Comparison of ENCODE assay signal across 28 cellular contexts in the genomic region with DNA sequence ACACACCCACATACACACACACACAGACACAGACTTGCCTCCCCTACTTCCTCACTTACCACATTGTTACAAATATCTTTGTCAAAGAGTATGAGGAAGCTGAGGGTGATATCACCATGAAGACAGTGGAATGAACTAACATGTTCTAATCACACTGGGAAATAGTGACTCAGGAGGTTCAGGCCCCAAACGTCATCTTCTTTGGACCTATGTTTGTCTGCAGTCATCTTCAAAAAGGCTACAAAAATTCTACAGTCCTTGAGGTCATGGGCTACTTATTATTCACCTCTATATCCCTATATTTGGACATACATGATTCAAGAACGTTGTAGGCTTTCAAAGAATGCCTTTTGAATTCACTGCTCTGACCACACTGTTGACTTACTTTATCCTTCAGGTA. TPM values are rescaled to one million over a fixed set of nuclear protein-coding genes. Genes with fewer than 3 reads are reported as not detected.
"Had no signal": no experiment of that assay in that cellular context is flagged by ENCODE, and none has a peak within 500 bp of the region (broad histone marks: within the 10 kb centered on the region; RNA-seq: fewer than 3 reads in every experiment).

No MANE protein-coding gene starts in this region.

- ATAC-seq: left cardiac atrium, lower lobe of right lung, natural killer cell, upper lobe of right lung had no signal

- H3K4me3 ChIP-seq: coronary artery, esophagus muscularis mucosa, hepatocyte, left ventricle myocardium inferior, lower lobe of right lung, right atrium auricular region, suprapubic skin, tibial artery, upper lobe of right lung, vagina had no signal

- H3K4me1 ChIP-seq: esophagus muscularis mucosa, left ventricle myocardium inferior, lower lobe of right lung, right atrium auricular region, suprapubic skin, tibial artery, upper lobe of right lung, vagina had no signal

- DNase-seq: effector CD4-positive, alpha-beta T cell; endodermal cell; foreskin melanocyte; head of caudate nucleus; kidney; left cardiac atrium; left ventricle myocardium inferior; lower lobe of right lung; natural killer cell; small intestine; stimulated activated CD4-positive, alpha-beta T cell treated with anti-CD3 and anti-CD28 coated beads, Interleukin-2, amount 100 ng/mL, for 48 hours; stimulated activated naive CD4-positive, alpha-beta T cell treated with Interleukin-2 at 50 U/mL for 16 hours; tibial artery; upper lobe of right lung had no signal

- H3K27ac ChIP-seq: coronary artery, esophagus muscularis mucosa, hepatocyte, left ventricle myocardium inferior, lower lobe of right lung, right atrium auricular region, suprapubic skin, tibial artery, upper lobe of right lung, vagina had no signal

- H3K27me3 ChIP-seq: esophagus muscularis mucosa, hepatocyte, right atrium auricular region, tibial artery, vagina had no signal

RNA-seq across cellular contexts. Expression of a gene that starts 2.1 kb away (rescaled TPM):
- total RNA-seq: dermis microvascular lymphatic vessel endothelial cell, endodermal cell, endothelial cell of umbilical vein, esophagus muscularis mucosa, hepatocyte, kidney, left cardiac atrium, left ventricle myocardium inferior, lower lobe of right lung, mesothelial cell of epicardium, mucosa of gallbladder, myocyte, natural killer cell, neural crest cell, osteocyte, posterior vena cava, right atrium auricular region, upper lobe of right lung, vagina had no signal
- polyA plus RNA-seq: endothelial cell of umbilical vein, hepatocyte, small intestine had no signal

RNA-seq across cellular contexts. Expression of a gene that starts 9.8 kb away (rescaled TPM):
- total RNA-seq: dermis microvascular lymphatic vessel endothelial cell, endodermal cell, endothelial cell of umbilical vein, esophagus muscularis mucosa, hepatocyte, kidney, left cardiac atrium, left ventricle myocardium inferior, lower lobe of right lung, mesothelial cell of epicardium, mucosa of gallbladder, myocyte, natural killer cell, neural crest cell, osteocyte, posterior vena cava, right atrium auricular region, upper lobe of right lung, vagina had no signal
- polyA plus RNA-seq: endothelial cell of umbilical vein, hepatocyte, small intestine had no signal

RNA-seq across cellular contexts. Expression of a gene that starts 12.9 kb away (rescaled TPM):
- total RNA-seq: dermis microvascular lymphatic vessel endothelial cell, endodermal cell, endothelial cell of umbilical vein, esophagus muscularis mucosa, hepatocyte, kidney, left cardiac atrium, left ventricle myocardium inferior, lower lobe of right lung, mesothelial cell of epicardium, mucosa of gallbladder, myocyte, natural killer cell, neural crest cell, osteocyte, posterior vena cava, right atrium auricular region, upper lobe of right lung, vagina had no signal
- polyA plus RNA-seq: endothelial cell of umbilical vein, hepatocyte, small intestine had no signal

RNA-seq across cellular contexts. Expression of a gene that starts 25.1 kb away (rescaled TPM):
- total RNA-seq: dermis microvascular lymphatic vessel endothelial cell, endodermal cell, endothelial cell of umbilical vein, esophagus muscularis mucosa, hepatocyte, kidney, left cardiac atrium, left ventricle myocardium inferior, lower lobe of right lung, mesothelial cell of epicardium, mucosa of gallbladder, myocyte, natural killer cell, neural crest cell, osteocyte, posterior vena cava, right atrium auricular region, upper lobe of right lung, vagina had no signal
- polyA plus RNA-seq: endothelial cell of umbilical vein, hepatocyte had no signal

RNA-seq across cellular contexts. Expression of a gene that starts 34.9 kb away (rescaled TPM):
- total RNA-seq: dermis microvascular lymphatic vessel endothelial cell, endodermal cell, endothelial cell of umbilical vein, esophagus muscularis mucosa, hepatocyte, kidney, left cardiac atrium, left ventricle myocardium inferior, lower lobe of right lung, mesothelial cell of epicardium, mucosa of gallbladder, myocyte, natural killer cell, neural crest cell, osteocyte, posterior vena cava, right atrium auricular region, upper lobe of right lung, vagina had no signal
- polyA plus RNA-seq: endothelial cell of umbilical vein, hepatocyte, small intestine had no signal
